Comparison of ENCODE assay signal across 1 cellular context in the genomic region with DNA sequence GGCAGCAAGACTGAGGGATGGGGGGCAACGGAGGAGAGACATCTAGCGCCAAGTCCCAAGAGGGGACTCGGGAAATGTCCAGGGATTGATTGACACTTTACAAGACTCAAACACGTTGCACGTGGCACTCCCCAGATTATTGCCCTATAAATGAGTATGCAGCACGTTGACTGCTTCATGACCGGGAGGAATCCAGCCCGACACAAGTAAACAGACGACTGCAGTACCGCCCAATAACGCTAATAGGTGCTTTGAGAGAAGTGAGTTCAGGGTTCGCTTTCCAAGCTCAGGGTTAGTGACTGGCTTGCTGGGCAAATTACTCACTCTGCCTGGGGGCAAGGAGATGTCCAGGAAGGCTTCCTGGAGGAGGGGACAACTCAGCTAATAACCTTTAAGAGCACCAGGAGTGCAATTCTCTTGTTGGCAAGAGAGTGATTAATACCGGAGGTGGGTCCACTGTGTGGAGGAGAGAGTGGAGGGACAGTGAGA.
TF ChIP-seq lines count a peak whose summit lies in the region.

No MANE protein-coding gene starts in this region.

TF ChIP-seq in HepG2, 621 proteins besides CTCF, POLR2A, EP300 and RAD21 (continued from another document):
- TF ChIP-seq FOSL2 (CRISPR knock-in tag; IDR thresholded peaks at IDR 0.05) (0 out of 2 replicates have a peak, but pooled peaks have one; percentile 7), IRX3 (CRISPR knock-in tag; IDR thresholded peaks at IDR 0.05; ENCODE audit: borderline replicate concordance, low read depth) (no peak), ZNF629 (CRISPR knock-in tag; conservative IDR thresholded peaks at IDR 0.05) (no peak), NFE2L2 (IDR thresholded peaks at IDR 0.05; ENCODE audit: low read length) (no peak)
- TF ChIP-seq, protein P1, sequence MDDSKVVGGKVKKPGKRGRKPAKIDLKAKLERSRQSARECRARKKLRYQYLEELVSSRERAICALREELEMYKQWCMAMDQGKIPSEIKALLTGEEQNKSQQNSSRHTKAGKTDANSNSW (CRISPR knock-in tag; IDR thresholded peaks at IDR 0.05; ENCODE audit: borderline replicate concordance), result no peak
- TF ChIP-seq, protein P2, sequence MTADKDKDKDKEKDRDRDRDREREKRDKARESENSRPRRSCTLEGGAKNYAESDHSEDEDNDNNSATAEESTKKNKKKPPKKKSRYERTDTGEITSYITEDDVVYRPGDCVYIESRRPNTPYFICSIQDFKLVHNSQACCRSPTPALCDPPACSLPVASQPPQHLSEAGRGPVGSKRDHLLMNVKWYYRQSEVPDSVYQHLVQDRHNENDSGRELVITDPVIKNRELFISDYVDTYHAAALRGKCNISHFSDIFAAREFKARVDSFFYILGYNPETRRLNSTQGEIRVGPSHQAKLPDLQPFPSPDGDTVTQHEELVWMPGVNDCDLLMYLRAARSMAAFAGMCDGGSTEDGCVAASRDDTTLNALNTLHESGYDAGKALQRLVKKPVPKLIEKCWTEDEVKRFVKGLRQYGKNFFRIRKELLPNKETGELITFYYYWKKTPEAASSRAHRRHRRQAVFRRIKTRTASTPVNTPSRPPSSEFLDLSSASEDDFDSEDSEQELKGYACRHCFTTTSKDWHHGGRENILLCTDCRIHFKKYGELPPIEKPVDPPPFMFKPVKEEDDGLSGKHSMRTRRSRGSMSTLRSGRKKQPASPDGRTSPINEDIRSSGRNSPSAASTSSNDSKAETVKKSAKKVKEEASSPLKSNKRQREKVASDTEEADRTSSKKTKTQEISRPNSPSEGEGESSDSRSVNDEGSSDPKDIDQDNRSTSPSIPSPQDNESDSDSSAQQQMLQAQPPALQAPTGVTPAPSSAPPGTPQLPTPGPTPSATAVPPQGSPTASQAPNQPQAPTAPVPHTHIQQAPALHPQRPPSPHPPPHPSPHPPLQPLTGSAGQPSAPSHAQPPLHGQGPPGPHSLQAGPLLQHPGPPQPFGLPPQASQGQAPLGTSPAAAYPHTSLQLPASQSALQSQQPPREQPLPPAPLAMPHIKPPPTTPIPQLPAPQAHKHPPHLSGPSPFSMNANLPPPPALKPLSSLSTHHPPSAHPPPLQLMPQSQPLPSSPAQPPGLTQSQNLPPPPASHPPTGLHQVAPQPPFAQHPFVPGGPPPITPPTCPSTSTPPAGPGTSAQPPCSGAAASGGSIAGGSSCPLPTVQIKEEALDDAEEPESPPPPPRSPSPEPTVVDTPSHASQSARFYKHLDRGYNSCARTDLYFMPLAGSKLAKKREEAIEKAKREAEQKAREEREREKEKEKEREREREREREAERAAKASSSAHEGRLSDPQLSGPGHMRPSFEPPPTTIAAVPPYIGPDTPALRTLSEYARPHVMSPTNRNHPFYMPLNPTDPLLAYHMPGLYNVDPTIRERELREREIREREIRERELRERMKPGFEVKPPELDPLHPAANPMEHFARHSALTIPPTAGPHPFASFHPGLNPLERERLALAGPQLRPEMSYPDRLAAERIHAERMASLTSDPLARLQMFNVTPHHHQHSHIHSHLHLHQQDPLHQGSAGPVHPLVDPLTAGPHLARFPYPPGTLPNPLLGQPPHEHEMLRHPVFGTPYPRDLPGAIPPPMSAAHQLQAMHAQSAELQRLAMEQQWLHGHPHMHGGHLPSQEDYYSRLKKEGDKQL (CRISPR knock-in tag; IDR thresholded peaks at IDR 0.05; ENCODE audit: low read depth), result no peak
TF ChIP-seq in HepG2: peak in this region for 30.
